In genomic region chr19:4969772-4970531, GRCh38 we compare ENCODE assay signal across 1 cellular context.
TF ChIP-seq lines count a peak whose summit lies in the region.

No MANE protein-coding gene starts in this region.

TF ChIP-seq in HEK293, 187 proteins besides CTCF, POLR2A, EP300 and RAD21 (continued from another document and continues in another):
- TF ChIP-seq, protein P1, sequence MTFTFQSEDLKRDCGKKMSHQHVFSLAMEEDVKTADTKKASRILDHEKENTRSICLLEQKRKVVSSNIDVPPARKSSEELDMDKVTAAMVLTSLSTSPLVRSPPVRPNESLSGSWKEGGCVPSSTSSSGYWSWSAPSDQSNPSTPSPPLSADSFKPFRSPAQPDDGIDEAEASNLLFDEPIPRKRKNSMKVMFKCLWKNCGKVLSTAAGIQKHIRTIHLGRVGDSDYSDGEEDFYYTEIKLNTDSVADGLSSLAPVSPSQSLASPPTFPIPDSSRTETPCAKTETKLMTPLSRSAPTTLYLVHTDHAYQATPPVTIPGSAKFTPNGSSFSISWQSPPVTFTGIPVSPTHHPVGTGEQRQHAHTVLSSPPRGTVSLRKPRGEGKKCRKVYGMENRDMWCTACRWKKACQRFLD (tag by site-specific recombination; IDR thresholded peaks at IDR 0.05): no peak
- TF ChIP-seq ZNF585B (tag by site-specific recombination; IDR thresholded peaks at IDR 0.05): no peak
- TF ChIP-seq ZNF175 (tag by site-specific recombination; IDR thresholded peaks at IDR 0.05): no peak
- no peak for TF ChIP-seq ZNF221 (tag by site-specific recombination; IDR thresholded peaks at IDR 0.05; ENCODE audit: borderline replicate concordance)
- no peak for TF ChIP-seq ZNF350 (tag by site-specific recombination; IDR thresholded peaks at IDR 0.05)
- TF ChIP-seq, protein P2, sequence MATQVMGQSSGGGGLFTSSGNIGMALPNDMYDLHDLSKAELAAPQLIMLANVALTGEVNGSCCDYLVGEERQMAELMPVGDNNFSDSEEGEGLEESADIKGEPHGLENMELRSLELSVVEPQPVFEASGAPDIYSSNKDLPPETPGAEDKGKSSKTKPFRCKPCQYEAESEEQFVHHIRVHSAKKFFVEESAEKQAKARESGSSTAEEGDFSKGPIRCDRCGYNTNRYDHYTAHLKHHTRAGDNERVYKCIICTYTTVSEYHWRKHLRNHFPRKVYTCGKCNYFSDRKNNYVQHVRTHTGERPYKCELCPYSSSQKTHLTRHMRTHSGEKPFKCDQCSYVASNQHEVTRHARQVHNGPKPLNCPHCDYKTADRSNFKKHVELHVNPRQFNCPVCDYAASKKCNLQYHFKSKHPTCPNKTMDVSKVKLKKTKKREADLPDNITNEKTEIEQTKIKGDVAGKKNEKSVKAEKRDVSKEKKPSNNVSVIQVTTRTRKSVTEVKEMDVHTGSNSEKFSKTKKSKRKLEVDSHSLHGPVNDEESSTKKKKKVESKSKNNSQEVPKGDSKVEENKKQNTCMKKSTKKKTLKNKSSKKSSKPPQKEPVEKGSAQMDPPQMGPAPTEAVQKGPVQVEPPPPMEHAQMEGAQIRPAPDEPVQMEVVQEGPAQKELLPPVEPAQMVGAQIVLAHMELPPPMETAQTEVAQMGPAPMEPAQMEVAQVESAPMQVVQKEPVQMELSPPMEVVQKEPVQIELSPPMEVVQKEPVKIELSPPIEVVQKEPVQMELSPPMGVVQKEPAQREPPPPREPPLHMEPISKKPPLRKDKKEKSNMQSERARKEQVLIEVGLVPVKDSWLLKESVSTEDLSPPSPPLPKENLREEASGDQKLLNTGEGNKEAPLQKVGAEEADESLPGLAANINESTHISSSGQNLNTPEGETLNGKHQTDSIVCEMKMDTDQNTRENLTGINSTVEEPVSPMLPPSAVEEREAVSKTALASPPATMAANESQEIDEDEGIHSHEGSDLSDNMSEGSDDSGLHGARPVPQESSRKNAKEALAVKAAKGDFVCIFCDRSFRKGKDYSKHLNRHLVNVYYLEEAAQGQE (tag by site-specific recombination; IDR thresholded peaks at IDR 0.05): no peak
- TF ChIP-seq GFI1B (tag by site-specific recombination; IDR thresholded peaks at IDR 0.05): no peak
- TF ChIP-seq ZNF600 (tag by site-specific recombination; IDR thresholded peaks at IDR 0.05): peak; percentile 19; the same call in 1 of the 2 replicates
- TF ChIP-seq, protein P3, sequence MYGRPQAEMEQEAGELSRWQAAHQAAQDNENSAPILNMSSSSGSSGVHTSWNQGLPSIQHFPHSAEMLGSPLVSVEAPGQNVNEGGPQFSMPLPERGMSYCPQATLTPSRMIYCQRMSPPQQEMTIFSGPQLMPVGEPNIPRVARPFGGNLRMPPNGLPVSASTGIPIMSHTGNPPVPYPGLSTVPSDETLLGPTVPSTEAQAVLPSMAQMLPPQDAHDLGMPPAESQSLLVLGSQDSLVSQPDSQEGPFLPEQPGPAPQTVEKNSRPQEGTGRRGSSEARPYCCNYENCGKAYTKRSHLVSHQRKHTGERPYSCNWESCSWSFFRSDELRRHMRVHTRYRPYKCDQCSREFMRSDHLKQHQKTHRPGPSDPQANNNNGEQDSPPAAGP (tag by site-specific recombination; IDR thresholded peaks at IDR 0.05): no peak
- TF ChIP-seq ZBTB20 (tag by site-specific recombination; IDR thresholded peaks at IDR 0.05): peak; percentile 73
- TF ChIP-seq, protein P4, sequence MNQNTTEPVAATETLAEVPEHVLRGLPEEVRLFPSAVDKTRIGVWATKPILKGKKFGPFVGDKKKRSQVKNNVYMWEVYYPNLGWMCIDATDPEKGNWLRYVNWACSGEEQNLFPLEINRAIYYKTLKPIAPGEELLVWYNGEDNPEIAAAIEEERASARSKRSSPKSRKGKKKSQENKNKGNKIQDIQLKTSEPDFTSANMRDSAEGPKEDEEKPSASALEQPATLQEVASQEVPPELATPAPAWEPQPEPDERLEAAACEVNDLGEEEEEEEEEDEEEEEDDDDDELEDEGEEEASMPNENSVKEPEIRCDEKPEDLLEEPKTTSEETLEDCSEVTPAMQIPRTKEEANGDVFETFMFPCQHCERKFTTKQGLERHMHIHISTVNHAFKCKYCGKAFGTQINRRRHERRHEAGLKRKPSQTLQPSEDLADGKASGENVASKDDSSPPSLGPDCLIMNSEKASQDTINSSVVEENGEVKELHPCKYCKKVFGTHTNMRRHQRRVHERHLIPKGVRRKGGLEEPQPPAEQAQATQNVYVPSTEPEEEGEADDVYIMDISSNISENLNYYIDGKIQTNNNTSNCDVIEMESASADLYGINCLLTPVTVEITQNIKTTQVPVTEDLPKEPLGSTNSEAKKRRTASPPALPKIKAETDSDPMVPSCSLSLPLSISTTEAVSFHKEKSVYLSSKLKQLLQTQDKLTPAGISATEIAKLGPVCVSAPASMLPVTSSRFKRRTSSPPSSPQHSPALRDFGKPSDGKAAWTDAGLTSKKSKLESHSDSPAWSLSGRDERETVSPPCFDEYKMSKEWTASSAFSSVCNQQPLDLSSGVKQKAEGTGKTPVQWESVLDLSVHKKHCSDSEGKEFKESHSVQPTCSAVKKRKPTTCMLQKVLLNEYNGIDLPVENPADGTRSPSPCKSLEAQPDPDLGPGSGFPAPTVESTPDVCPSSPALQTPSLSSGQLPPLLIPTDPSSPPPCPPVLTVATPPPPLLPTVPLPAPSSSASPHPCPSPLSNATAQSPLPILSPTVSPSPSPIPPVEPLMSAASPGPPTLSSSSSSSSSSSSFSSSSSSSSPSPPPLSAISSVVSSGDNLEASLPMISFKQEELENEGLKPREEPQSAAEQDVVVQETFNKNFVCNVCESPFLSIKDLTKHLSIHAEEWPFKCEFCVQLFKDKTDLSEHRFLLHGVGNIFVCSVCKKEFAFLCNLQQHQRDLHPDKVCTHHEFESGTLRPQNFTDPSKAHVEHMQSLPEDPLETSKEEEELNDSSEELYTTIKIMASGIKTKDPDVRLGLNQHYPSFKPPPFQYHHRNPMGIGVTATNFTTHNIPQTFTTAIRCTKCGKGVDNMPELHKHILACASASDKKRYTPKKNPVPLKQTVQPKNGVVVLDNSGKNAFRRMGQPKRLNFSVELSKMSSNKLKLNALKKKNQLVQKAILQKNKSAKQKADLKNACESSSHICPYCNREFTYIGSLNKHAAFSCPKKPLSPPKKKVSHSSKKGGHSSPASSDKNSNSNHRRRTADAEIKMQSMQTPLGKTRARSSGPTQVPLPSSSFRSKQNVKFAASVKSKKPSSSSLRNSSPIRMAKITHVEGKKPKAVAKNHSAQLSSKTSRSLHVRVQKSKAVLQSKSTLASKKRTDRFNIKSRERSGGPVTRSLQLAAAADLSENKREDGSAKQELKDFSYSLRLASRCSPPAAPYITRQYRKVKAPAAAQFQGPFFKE (tag by site-specific recombination; IDR thresholded peaks at IDR 0.05; ENCODE audit: borderline replicate concordance): no peak
- TF ChIP-seq ZNF239 (tag by site-specific recombination; IDR thresholded peaks at IDR 0.05): no peak
- no peak for TF ChIP-seq ZNF555 (tag by site-specific recombination; conservative IDR thresholded peaks at IDR 0.05)
- TF ChIP-seq ZBTB8A (tag by site-specific recombination; IDR thresholded peaks at IDR 0.05): no peak
- TF ChIP-seq, protein P5, sequence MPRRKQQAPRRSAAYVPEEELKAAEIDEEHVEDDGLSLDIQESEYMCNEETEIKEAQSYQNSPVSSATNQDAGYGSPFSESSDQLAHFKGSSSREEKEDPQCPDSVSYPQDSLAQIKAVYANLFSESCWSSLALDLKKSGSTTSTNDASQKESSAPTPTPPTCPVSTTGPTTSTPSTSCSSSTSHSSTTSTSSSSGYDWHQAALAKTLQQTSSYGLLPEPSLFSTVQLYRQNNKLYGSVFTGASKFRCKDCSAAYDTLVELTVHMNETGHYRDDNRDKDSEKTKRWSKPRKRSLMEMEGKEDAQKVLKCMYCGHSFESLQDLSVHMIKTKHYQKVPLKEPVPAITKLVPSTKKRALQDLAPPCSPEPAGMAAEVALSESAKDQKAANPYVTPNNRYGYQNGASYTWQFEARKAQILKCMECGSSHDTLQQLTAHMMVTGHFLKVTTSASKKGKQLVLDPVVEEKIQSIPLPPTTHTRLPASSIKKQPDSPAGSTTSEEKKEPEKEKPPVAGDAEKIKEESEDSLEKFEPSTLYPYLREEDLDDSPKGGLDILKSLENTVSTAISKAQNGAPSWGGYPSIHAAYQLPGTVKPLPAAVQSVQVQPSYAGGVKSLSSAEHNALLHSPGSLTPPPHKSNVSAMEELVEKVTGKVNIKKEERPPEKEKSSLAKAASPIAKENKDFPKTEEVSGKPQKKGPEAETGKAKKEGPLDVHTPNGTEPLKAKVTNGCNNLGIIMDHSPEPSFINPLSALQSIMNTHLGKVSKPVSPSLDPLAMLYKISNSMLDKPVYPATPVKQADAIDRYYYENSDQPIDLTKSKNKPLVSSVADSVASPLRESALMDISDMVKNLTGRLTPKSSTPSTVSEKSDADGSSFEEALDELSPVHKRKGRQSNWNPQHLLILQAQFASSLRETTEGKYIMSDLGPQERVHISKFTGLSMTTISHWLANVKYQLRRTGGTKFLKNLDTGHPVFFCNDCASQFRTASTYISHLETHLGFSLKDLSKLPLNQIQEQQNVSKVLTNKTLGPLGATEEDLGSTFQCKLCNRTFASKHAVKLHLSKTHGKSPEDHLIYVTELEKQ (tag by site-specific recombination; IDR thresholded peaks at IDR 0.05; ENCODE audit: borderline replicate concordance): no peak
- TF ChIP-seq ZSCAN30 (tag by site-specific recombination; IDR thresholded peaks at IDR 0.05): no peak
- TF ChIP-seq, protein P6, sequence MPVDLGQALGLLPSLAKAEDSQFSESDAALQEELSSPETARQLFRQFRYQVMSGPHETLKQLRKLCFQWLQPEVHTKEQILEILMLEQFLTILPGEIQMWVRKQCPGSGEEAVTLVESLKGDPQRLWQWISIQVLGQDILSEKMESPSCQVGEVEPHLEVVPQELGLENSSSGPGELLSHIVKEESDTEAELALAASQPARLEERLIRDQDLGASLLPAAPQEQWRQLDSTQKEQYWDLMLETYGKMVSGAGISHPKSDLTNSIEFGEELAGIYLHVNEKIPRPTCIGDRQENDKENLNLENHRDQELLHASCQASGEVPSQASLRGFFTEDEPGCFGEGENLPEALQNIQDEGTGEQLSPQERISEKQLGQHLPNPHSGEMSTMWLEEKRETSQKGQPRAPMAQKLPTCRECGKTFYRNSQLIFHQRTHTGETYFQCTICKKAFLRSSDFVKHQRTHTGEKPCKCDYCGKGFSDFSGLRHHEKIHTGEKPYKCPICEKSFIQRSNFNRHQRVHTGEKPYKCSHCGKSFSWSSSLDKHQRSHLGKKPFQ (tag by site-specific recombination; IDR thresholded peaks at IDR 0.05): no peak
- no peak for TF ChIP-seq ZNF560 (tag by site-specific recombination; IDR thresholded peaks at IDR 0.05; ENCODE audit: borderline replicate concordance)
- no peak for TF ChIP-seq ZNF785 (tag by site-specific recombination; IDR thresholded peaks at IDR 0.05)
- peak; percentile 48 for TF ChIP-seq GLIS2 (tag by site-specific recombination; IDR thresholded peaks at IDR 0.05)
- TF ChIP-seq, protein P7, sequence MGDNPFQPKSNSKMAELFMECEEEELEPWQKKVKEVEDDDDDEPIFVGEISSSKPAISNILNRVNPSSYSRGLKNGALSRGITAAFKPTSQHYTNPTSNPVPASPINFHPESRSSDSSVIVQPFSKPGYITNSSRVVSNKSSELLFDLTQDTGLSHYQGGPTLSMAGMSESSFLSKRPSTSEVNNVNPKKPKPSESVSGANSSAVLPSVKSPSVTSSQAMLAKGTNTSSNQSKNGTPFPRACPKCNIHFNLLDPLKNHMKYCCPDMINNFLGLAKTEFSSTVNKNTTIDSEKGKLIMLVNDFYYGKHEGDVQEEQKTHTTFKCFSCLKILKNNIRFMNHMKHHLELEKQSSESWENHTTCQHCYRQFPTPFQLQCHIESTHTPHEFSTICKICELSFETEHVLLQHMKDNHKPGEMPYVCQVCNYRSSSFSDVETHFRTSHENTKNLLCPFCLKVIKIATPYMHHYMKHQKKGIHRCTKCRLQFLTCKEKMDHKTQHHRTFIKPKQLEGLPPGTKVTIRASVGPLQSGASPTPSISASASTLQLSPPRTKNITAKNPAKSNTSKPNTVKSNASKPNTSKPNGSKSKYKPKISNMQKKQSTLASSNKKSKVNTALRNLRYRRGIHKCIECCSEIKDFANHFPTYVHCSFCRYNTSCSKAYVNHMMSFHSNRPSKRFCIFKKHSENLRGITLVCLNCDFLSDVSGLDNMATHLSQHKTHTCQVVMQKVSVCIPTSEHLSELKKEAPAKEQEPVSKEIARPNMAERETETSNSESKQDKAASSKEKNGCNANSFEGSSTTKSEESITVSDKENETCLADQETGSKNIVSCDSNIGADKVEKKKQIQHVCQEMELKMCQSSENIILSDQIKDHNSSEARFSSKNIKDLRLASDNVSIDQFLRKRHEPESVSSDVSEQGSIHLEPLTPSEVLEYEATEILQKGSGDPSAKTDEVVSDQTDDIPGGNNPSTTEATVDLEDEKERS (tag by site-specific recombination; IDR thresholded peaks at IDR 0.05): no peak
- TF ChIP-seq ZNF670 (tag by site-specific recombination; IDR thresholded peaks at IDR 0.05; ENCODE audit: low read depth): no peak
- no peak for TF ChIP-seq ZNF202 (tag by site-specific recombination; IDR thresholded peaks at IDR 0.05; ENCODE audit: borderline replicate concordance)
- TF ChIP-seq ZNF23 (tag by site-specific recombination; IDR thresholded peaks at IDR 0.05; ENCODE audit: borderline replicate concordance): no peak
- TF ChIP-seq ZNF10 (tag by site-specific recombination; IDR thresholded peaks at IDR 0.05): no peak
- no peak for TF ChIP-seq ZNF664 (tag by site-specific recombination; IDR thresholded peaks at IDR 0.05)
- TF ChIP-seq, protein P8, sequence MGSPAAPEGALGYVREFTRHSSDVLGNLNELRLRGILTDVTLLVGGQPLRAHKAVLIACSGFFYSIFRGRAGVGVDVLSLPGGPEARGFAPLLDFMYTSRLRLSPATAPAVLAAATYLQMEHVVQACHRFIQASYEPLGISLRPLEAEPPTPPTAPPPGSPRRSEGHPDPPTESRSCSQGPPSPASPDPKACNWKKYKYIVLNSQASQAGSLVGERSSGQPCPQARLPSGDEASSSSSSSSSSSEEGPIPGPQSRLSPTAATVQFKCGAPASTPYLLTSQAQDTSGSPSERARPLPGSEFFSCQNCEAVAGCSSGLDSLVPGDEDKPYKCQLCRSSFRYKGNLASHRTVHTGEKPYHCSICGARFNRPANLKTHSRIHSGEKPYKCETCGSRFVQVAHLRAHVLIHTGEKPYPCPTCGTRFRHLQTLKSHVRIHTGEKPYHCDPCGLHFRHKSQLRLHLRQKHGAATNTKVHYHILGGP (tag by site-specific recombination; IDR thresholded peaks at IDR 0.05): no peak
- no peak for TF ChIP-seq SETDB1 (IDR thresholded peaks at IDR 0.05; ENCODE audit: insufficient read length, low read length)
- no peak for TF ChIP-seq ZNF155 (tag by site-specific recombination; IDR thresholded peaks at IDR 0.05)
- no peak for TF ChIP-seq BCL11B (tag by site-specific recombination; IDR thresholded peaks at IDR 0.05; ENCODE audit: low read depth)
- no peak for TF ChIP-seq ZNF2 (tag by site-specific recombination; IDR thresholded peaks at IDR 0.05)
- TF ChIP-seq ZFHX2 (tag by site-specific recombination; conservative IDR thresholded peaks at IDR 0.05): 0 out of 2 replicates have a peak, but pooled peaks have one; percentile 1
- TF ChIP-seq ZNF580 (tag by site-specific recombination; IDR thresholded peaks at IDR 0.05): no peak
